In the genomic region with DNA sequence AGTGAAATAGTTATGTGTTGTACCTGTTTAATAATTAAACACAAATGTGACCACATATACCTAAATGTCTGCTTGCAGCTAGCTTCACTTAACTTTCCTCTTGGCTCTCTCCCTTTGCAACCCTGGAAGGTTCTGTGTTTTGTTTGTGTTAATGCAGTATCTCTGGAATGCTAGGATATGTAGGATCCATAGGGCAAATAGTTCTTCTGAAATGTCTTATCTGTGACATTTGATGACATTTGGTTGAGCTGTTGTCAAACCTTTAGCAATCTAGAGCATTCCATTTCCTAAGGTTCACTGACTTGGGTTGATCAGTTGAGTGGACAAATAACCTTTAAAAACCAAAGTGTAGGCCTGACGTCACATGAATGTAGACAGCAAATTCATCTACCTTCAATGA, we compare ENCODE assay signal across 1 cellular context.
TF ChIP-seq lines count a peak whose summit lies in the region.

No MANE protein-coding gene starts in this region.

TF ChIP-seq in endothelial cell of umbilical vein, 7 proteins besides CTCF, POLR2A, EP300 and RAD21 (continued from another document):
- TF ChIP-seq FOS (IDR thresholded peaks at IDR 0.05; ENCODE audit: borderline replicate concordance, insufficient read depth, low read length) (no peak), EZH2 (IDR thresholded peaks at IDR 0.05; ENCODE audit: borderline replicate concordance, low read depth, low read length, severe bottlenecking) (no peak), JUN (IDR thresholded peaks at IDR 0.05; ENCODE audit: borderline replicate concordance, insufficient read depth, insufficient read length, low read depth) (no peak), GATA2 (IDR thresholded peaks at IDR 0.05; ENCODE audit: insufficient read depth, insufficient read length, low read depth, low read length) (no peak), POLR2AphosphoS5 (IDR thresholded peaks at IDR 0.05; ENCODE audit: insufficient read depth, low read depth, low read length) (no peak)
- TF ChIP-seq, protein P1, sequence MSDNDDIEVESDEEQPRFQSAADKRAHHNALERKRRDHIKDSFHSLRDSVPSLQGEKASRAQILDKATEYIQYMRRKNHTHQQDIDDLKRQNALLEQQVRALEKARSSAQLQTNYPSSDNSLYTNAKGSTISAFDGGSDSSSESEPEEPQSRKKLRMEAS (IDR thresholded peaks at IDR 0.05; ENCODE audit: insufficient read depth, insufficient read length) = no peak
